ENCODE assay signal across 10 cellular contexts in the genomic region with DNA sequence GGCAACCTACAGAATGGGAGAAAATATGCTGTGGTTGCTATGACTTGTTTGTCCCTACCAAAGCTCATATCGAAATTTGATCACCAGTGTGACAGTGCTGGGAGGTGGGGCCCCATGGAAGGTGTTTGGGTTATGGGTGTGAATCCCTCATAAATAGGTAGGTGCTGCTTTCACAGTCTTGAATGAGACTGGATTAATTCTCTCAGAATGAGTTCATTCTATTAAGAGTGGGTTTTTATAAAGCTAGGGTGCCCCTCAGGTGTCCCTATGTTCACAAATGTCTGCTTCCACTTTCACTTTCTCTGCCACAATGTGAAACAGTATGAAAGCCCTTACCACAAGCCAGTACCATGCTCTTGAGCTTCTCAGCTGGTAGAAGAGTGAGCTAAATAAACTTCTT.
DNase-seq lines count a peak whose midpoint lies in the region; ATAC-seq and TF ChIP-seq lines count a peak whose summit lies in the region.
"Had no signal": no experiment of that assay in that cellular context is flagged by ENCODE, and none has a peak within 500 bp of the region (broad histone marks: within the 10 kb centered on the region; RNA-seq: fewer than 3 reads in every experiment).

No MANE protein-coding gene starts in this region.

- H2AK5ac ChIP-seq in trophoblast cell (ENCODE audit: low read length), result no peak overlapping the region

- H3K9me3 ChIP-seq in DND-41 (ENCODE audit: insufficient read depth, low read length, severe bottlenecking) (no peaks in the 10 kb centered on the region), trophoblast cell (ENCODE audit: insufficient read depth, low read depth, low read length) (no peaks in the 10 kb centered on the region)
- H3K9me3 ChIP-seq: thoracic aorta had no signal

- H4K91ac ChIP-seq in trophoblast cell (ENCODE audit: low read depth, low read length), result no peak overlapping the region

- ATAC-seq in DND-41 (ENCODE audit: insufficient read depth, low read depth) (peak; percentile 89), GM21367 (IDR thresholded peaks at IDR 0.05; ENCODE audit: unreplicated experiment) (peak; percentile 75), HG03521 (IDR thresholded peaks at IDR 0.05; ENCODE audit: unreplicated experiment) (peak; percentile 63)

- no peak overlapping the region for H2BK12ac ChIP-seq in trophoblast cell (ENCODE audit: low read length)

- TF ChIP-seq CTCF in DND-41 (IDR thresholded peaks at IDR 0.05; ENCODE audit: borderline replicate concordance, extremely low read depth, low read length, poor library complexity, severe bottlenecking), result no peak
- TF ChIP-seq CTCF in fibroblast of pulmonary artery (IDR thresholded peaks at IDR 0.05; ENCODE audit: low read length, missing control alignments), result no peak

- no peak overlapping the region for H3K23ac ChIP-seq in trophoblast cell (ENCODE audit: low read length)

- H3K36me3 ChIP-seq in DND-41 (ENCODE audit: insufficient read depth, low read length), result no peaks in the 10 kb centered on the region
- H3K36me3 ChIP-seq in trophoblast cell (ENCODE audit: control insufficient read depth in 1 of 2, insufficient read depth in 2 of 2, low read length in 2 of 2), result no peaks in the 10 kb centered on the region
- H3K36me3 ChIP-seq: thoracic aorta had no signal

- no peak overlapping the region for H2BK5ac ChIP-seq in trophoblast cell (ENCODE audit: low read depth, low read length, poor library complexity)

- H3K4ac ChIP-seq in trophoblast cell (ENCODE audit: low read depth, low read length), result no peak overlapping the region

- no peak overlapping the region for H3K14ac ChIP-seq in trophoblast cell (ENCODE audit: low read length)

- H3K9ac ChIP-seq in DND-41 (ENCODE audit: low read depth, low read length), result no peak overlapping the region
- no peak overlapping the region for H3K9ac ChIP-seq in trophoblast cell (ENCODE audit: low read length)

- no peaks in the 10 kb centered on the region for H3K79me1 ChIP-seq in trophoblast cell (ENCODE audit: low read length)

- H3K27me3 ChIP-seq in DND-41 (ENCODE audit: insufficient read depth, low read length, poor library complexity) (no peaks in the 10 kb centered on the region), trophoblast cell (ENCODE audit: insufficient read depth, low read length) (no peaks in the 10 kb centered on the region)

- WGBS in trophoblast cell (ENCODE audit: extremely low coverage, insufficient coverage, insufficient read length), result no CpG with 5 or more reads among the region's 1 CpG

- no peaks in the 10 kb centered on the region for H3K79me2 ChIP-seq in DND-41 (ENCODE audit: insufficient read depth, low read length)
- no peaks in the 10 kb centered on the region for H3K79me2 ChIP-seq in trophoblast cell (ENCODE audit: control insufficient read depth, insufficient read depth, low read length, poor library complexity)

- 0 out of 2 replicates have a peak, but pooled peaks cover 3% of the 10 kb centered on the region for H3K4me1 ChIP-seq in DND-41 (ENCODE audit: insufficient read depth, low read length)
- H3K4me1 ChIP-seq in trophoblast cell (ENCODE audit: control insufficient read depth in 1 of 2, insufficient read depth in 2 of 2, low read length in 2 of 2), result no peaks in the 10 kb centered on the region

- H3K4me3 ChIP-seq in DND-41 (ENCODE audit: low read depth in 1 of 2, low read length in 2 of 2) (peak overlapping the region in 1 of 2 experiments; percentile 27; a peak in 1 of 4 replicates), fibroblast of pulmonary artery (replicated peaks; ENCODE audit: low read depth, low read length) (no peak overlapping the region), trophoblast cell (ENCODE audit: low read depth, low read length) (no peak overlapping the region)
- H3K4me3 ChIP-seq: thoracic aorta had no signal

- H2AFZ ChIP-seq in DND-41 (ENCODE audit: low read depth, low read length) (peak overlapping the region; percentile 41; the same call in 1 of the 2 replicates), trophoblast cell (ENCODE audit: insufficient read depth, low read length, poor library complexity) (no peak overlapping the region)

- DNase-seq in DND-41 (peak; percentile 13), fibroblast of pulmonary artery (ENCODE audit: low read depth) (peak; percentile 6), DMS79 (lab: John Stamatoyannopoulos, UW) (no peak), trophoblast cell (no peak), NCI-H2171 (lab: John Stamatoyannopoulos, UW) (no peak), superior temporal gyrus (ENCODE audit: extremely low spot score) (no peak)
- DNase-seq: activated CD4-positive, CD25-positive, alpha-beta regulatory T cell treated with anti-CD3 and anti-CD28 coated beads, Interleukin-2, amount 50 U/mL, for 72 hours had no signal

- H3K18ac ChIP-seq in trophoblast cell (ENCODE audit: low read length), result no peak overlapping the region

- H4K8ac ChIP-seq in trophoblast cell (ENCODE audit: low read depth, low read length), result no peak overlapping the region

- H3K27ac ChIP-seq in DND-41 (ENCODE audit: low read length), result no peak overlapping the region
- H3K27ac ChIP-seq in trophoblast cell (ENCODE audit: low read depth, low read length), result no peak overlapping the region
- H3K27ac ChIP-seq: thoracic aorta had no signal

- no peak overlapping the region for H2BK120ac ChIP-seq in trophoblast cell (ENCODE audit: insufficient read depth, low read length, poor library complexity)

- no peaks in the 10 kb centered on the region for H4K20me1 ChIP-seq in DND-41 (ENCODE audit: insufficient read depth, low read length)

- H3K4me2 ChIP-seq in DND-41 (ENCODE audit: insufficient read depth, low read length) (peak overlapping the region; percentile 53), trophoblast cell (ENCODE audit: low read length) (no peak overlapping the region)

- no peak overlapping the region for H4K12ac ChIP-seq in trophoblast cell (ENCODE audit: low read depth, low read length)

Comparison
In these comparisons a context has a peak if more than half of its experiments do, and no peak if none do; other contexts are left out.
1. DNase-seq: peak in DND-41 (single experiment) and fibroblast of pulmonary artery (single experiment); none in DMS79 (single experiment), trophoblast cell (0 of 2), NCI-H2171 (single experiment) and superior temporal gyrus (single experiment).
2. Peak in every context shown above with its lines, with median percentiles within 50 percentile points of each other: ATAC-seq.